In genomic region chr1:54635804-54636203, GRCh38 we compare ENCODE assay signal across 5 cellular contexts. TPM values are rescaled to one million over a fixed set of nuclear protein-coding genes. Genes with fewer than 3 reads are reported as not detected.
"Had no signal": no experiment of that assay in that cellular context is flagged by ENCODE, and none has a peak within 500 bp of the region (broad histone marks: within the 10 kb centered on the region; RNA-seq: fewer than 3 reads in every experiment).

No MANE protein-coding gene starts in this region.

RNA-seq across cellular contexts. Expression of gene MROH7, which starts 5.8 kb away (rescaled TPM):
- total RNA-seq: HT1080, IMR-90, K562 had no signal
- polyA plus RNA-seq: IgD-negative memory B cell, IMR-90, K562 had no signal

RNA-seq across cellular contexts. Expression of gene FAM151A, which starts 12.5 kb away (rescaled TPM):
- total RNA-seq: HT-29, HT1080, IMR-90, K562 had no signal
- polyA plus RNA-seq: IgD-negative memory B cell, IMR-90, K562 had no signal
